In the genomic region with DNA sequence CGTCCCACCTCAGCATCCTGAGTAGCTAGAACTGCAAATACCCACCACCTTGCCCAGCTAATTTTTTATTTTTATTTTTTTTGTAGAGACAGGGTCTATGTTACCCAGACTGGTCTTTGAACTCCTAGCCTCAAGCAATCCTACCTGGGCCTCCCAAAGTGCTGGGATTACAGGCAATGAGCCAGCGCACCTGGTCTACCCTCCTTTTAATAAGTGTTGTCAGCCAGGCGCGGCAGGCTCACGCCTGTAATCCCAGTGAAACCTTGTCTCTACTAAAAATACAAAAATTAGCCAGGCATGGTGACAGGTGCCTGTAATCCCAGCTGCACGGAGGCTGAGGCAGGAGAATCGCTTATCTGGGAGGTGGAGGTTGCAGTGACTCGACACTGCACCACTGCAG, we compare ENCODE assay signal across 17 cellular contexts.
"Had no signal": no experiment of that assay in that cellular context is flagged by ENCODE, and none has a peak within 500 bp of the region (broad histone marks: within the 10 kb centered on the region; RNA-seq: fewer than 3 reads in every experiment).

No MANE protein-coding gene starts in this region.

- ATAC-seq: SK-N-SH treated with all-trans-retinoic acid at 6 μM for 48 hours, WTC11 had no signal

- H3K4me1 ChIP-seq: esophagus muscularis mucosa, tibial artery had no signal

- H3K36me3 Mint-ChIP-seq: WTC11 had no signal

- H3K4me3 Mint-ChIP-seq: activated naive CD4-positive, alpha-beta T cell treated with anti-CD3 and anti-CD28 coated beads, Interleukin-2, amount 10 ng/mL, durations not matched to agents 7 days and 5 days; brain; dendritic cell treated with granulocyte-macrophage colony-stimulating factor and Interleukin-4, amounts not matched to agents 40 ng/mL and 50 ng/mL, for 4 days; nephron; T-helper 1 cell treated with Interleukin-12 subunit alpha and Interleukin-12 subunit beta and Interleukin-4 antibody, amounts not matched to agents 30 μg/mL and 1 μg/mL, for 36 hours; WTC11 had no signal

- H3K27me3 ChIP-seq: esophagus muscularis mucosa, tibial artery had no signal

- H3K4me3 ChIP-seq: esophagus muscularis mucosa, lung, tibial artery had no signal

- H3K9me3 Mint-ChIP-seq: activated CD4-positive, alpha-beta T cell treated with anti-CD3 and anti-CD28 coated beads, Interleukin-2, amount 10 ng/mL, durations not matched to agents 24 days and 14 days; activated T-helper 1 cell treated with anti-CD3 and anti-CD28 coated beads, Interleukin-12 subunit alpha, Interleukin-12 subunit beta, Interleukin-2, Interleukin-4 antibody, amounts not matched to agents 30 ng/mL and 10 ng/mL and 1 ng/mL, durations not matched to agents 14 hours and 24 hours and 36 hours; brain; nephron; T-helper 1 cell treated with Interleukin-12 subunit alpha and Interleukin-12 subunit beta and Interleukin-4 antibody, amounts not matched to agents 30 μg/mL and 1 μg/mL, for 36 hours had no signal

- H3K27ac ChIP-seq: esophagus muscularis mucosa, tibial artery had no signal

- H3K9me3 ChIP-seq: esophagus muscularis mucosa, tibial artery had no signal

- H3K36me3 ChIP-seq: esophagus muscularis mucosa, tibial artery had no signal

- H3K27ac Mint-ChIP-seq: dendritic cell treated with granulocyte-macrophage colony-stimulating factor and Interleukin-4, amounts not matched to agents 40 ng/mL and 50 ng/mL, for 4 days; nephron had no signal

- H3K27me3 Mint-ChIP-seq: activated CD4-positive, alpha-beta T cell treated with anti-CD3 and anti-CD28 coated beads, Interleukin-2, amount 10 ng/mL, durations not matched to agents 24 days and 14 days; activated naive CD4-positive, alpha-beta T cell treated with anti-CD3 and anti-CD28 coated beads, Interleukin-2, amount 10 ng/mL, durations not matched to agents 7 days and 5 days; brain; dendritic cell treated with granulocyte-macrophage colony-stimulating factor and Interleukin-4, amounts not matched to agents 40 ng/mL and 50 ng/mL, for 4 days had no signal

- DNase-seq: activated CD4-positive, alpha-beta T cell treated with anti-CD3 and anti-CD28 coated beads, Interleukin-2, amount 10 ng/mL, durations not matched to agents 24 days and 14 days; activated naive CD4-positive, alpha-beta T cell treated with anti-CD3 and anti-CD28 coated beads, Interleukin-2, amount 10 ng/mL, durations not matched to agents 7 days and 5 days; amniotic stem cell; glutamatergic neuron; left colon; stimulated activated CD4-positive, alpha-beta T cell treated with anti-CD3 and anti-CD28 coated beads, Interleukin-4, amount 100 ng/mL, for 1 hour; stimulated activated CD8-positive, alpha-beta memory T cell treated with anti-CD3 and anti-CD28 coated beads, Interleukin-4, amount 100 ng/mL, for 48 hours; tibial artery had no signal
